34 cellular contexts compared by ENCODE assay signal in the genomic region with DNA sequence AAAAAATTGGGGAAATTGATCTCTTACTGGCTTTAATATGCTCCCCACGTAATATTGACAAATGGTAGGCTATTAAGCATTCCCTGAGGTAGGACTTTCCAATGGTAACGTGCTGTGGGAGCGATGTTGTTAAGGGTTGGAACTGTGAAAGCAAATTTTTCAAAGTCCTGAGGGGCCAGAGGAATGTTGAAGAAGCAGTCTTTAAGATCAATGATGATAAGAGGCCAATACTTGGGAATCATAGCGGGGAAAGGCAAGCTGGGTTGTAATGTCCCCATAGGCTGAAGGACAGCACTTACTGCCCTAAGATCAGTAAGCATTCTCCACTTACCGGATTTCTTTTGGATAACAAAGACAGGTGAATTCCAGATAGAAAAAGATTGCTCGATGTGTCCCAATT.
"Had no signal": no experiment of that assay in that cellular context is flagged by ENCODE, and none has a peak within 500 bp of the region (broad histone marks: within the 10 kb centered on the region; RNA-seq: fewer than 3 reads in every experiment).

No MANE protein-coding gene starts in this region.

- DNase-seq: Karpas-422, Kasumi-1, MG63, MM.1S, MV-4-11, NCI-H1048, NCI-H1092, NCI-H1092 treated with DMSO at 0.1 percent for 48 hours, NCI-H1105, NCI-H1417, NCI-H1417 treated with DMSO at 0.1 percent for 48 hours, NCI-H1436, NCI-H1436 treated with DMSO at 0.1 percent for 48 hours, NCI-H146, NCI-H1694, NCI-H1694 treated with DMSO at 0.1 percent for 48 hours, NCI-H187, NCI-H187 treated with DMSO at 0.1 percent for 48 hours, NCI-H1930, NCI-H2029, NCI-H2029 treated with DMSO at 0.1 percent for 48 hours, NCI-H2081, NCI-H2081 treated with DMSO at 0.1 percent for 48 hours, NCI-H2107, NCI-H2171, NCI-H2171 treated with DMSO at 0.1 percent for 48 hours, NCI-H2227 treated with DMSO at 0.1 percent for 48 hours, NCI-H226, NCI-H345, NCI-H446, NCI-H446 treated with DMSO at 0.1 percent for 48 hours, NCI-H510A, NCI-H510A treated with DMSO at 0.1 percent for 48 hours had no signal

- H3K36me3 ChIP-seq: MG63 had no signal

- H3K9me3 ChIP-seq: MG63 had no signal

- H3K27ac ChIP-seq: KMS-11 had no signal

- H3K27me3 ChIP-seq: MG63 had no signal

- H3K9ac ChIP-seq: KMS-11 had no signal

- H3K4me2 ChIP-seq: KMS-11 had no signal

- H3K4me3 ChIP-seq: MG63 had no signal
